8 cellular contexts compared by ENCODE assay signal in genomic region chrX:13652256-13653021, GRCh38. TPM values are rescaled to one million over a fixed set of nuclear protein-coding genes. Genes with fewer than 3 reads are reported as not detected.
A peak's percentile ranks its signal among the peaks of the same experiment; 100 is the strongest.
DNase-seq lines count a peak whose midpoint lies in the region; ATAC-seq, FAIRE-seq and TF ChIP-seq lines count a peak whose summit lies in the region.

No MANE protein-coding gene starts in this region.

- TF ChIP-seq CTCF in AG09309 (IDR thresholded peaks at IDR 0.05; ENCODE audit: control insufficient read depth, insufficient read depth, low read depth, low read length, missing control alignments) (no peak), ovary (IDR thresholded peaks at IDR 0.05) (no peak)

- H3K27ac ChIP-seq in ovary = peak overlapping the region in 1 of 2 donors; percentile 38

- peak; percentile 1 for ATAC-seq in GM21381 (IDR thresholded peaks at IDR 0.05; ENCODE audit: unreplicated experiment)

- DNase-seq in AG09309 (ENCODE audit: low read depth) = peak; percentile 79
- DNase-seq in RCC 7860 (ENCODE audit: low spot score) = peak; percentile 69
- peak; percentile 13 for DNase-seq in epidermal melanocyte (ENCODE audit: insufficient read length, low spot score)
- no peak for DNase-seq in ovary
- no peak for DNase-seq in NCI-H510A (lab: John Stamatoyannopoulos, UW)
- no peak for DNase-seq in hippocampal formation (lab: John Stamatoyannopoulos, UW)
- no peak for DNase-seq in cerebellum (ENCODE audit: low spot score)

- intact Hi-C loops in ovary (cut with DNase I) = loop anchor here in 1 of 4 donors (10.0 kb wide), 1 partner anchor 82 kb away; the partner anchor contains the start of genes OFD1 and TRAPPC2

- TF ChIP-seq EP300 in ovary (IDR thresholded peaks at IDR 0.05) = no peak

- no peaks in the 10 kb centered on the region for H3K27me3 ChIP-seq in ovary

- TF ChIP-seq POLR2A in ovary (IDR thresholded peaks at IDR 0.05) = no peak

- H3K9me3 ChIP-seq in ovary = no peaks in the 10 kb centered on the region

- no peaks in the 10 kb centered on the region for H3K36me3 ChIP-seq in ovary

- H3K4me3 ChIP-seq in AG09309 (ENCODE audit: control insufficient read depth, low read depth, low read length) (peak overlapping the region; percentile 45), ovary (peak overlapping the region; percentile 45)

- 4 to 9% (median 5%) methylated on average over 17 of the region's 17 CpGs for WGBS in ovary, 3 donors

- no peak for FAIRE-seq in RCC 7860 (lab: Jason Lieb, UNC)

- H3K4me1 ChIP-seq in ovary (ENCODE audit: insufficient read depth) = peaks cover 4% of the 10 kb centered on the region

RNA-seq across cellular contexts. Expression of gene TCEANC, which starts 0.5 kb away (rescaled TPM):
- 1 to 10 TPM; 3.1 to 9.2 (median 4.8) TPM for total RNA-seq in ovary
- 1 to 10 TPM; 2.6 to 3.9 TPM for polyA plus RNA-seq in ovary
- total RNA-seq in cerebellum = 9.0 TPM

RNA-seq across cellular contexts. Expression of gene RAB9A, which starts 36.5 kb away (rescaled TPM):
- total RNA-seq in ovary (10 to 100 TPM; 22.3 to 37.2 (median 26.2) TPM), cerebellum (17.2 TPM)
- polyA plus RNA-seq in ovary = 10 to 100 TPM; 29.2 to 46.3 TPM

Comparison
In these comparisons a context has a peak if more than half of its experiments do, and no peak if none do; other contexts are left out.
1. DNase-seq: peak in AG09309 (single experiment), RCC 7860 (single experiment) and epidermal melanocyte (single experiment); none in ovary (0 of 5), NCI-H510A (single experiment), hippocampal formation (0 of 2) and cerebellum (single experiment).